16 cellular contexts compared by ENCODE assay signal in the genomic region with DNA sequence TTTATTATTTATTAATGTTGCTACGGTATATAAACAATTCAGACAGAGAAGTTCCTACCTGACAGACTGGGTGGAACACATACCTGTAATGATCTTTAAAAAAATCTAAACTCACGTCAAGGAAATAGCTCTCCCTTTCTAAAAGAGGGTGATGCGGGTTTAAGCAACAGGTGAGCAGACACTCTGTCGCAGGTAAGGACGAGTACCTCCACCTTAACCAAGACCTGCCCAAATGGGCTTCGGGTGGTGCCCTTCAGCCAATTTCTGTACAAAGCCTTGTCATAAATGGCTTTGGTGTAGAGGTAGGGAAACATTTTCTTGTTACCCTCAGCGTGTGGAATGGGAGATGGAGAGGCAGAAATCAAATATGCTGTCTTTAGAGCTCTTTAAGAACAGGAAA.
"Had no signal": no experiment of that assay in that cellular context is flagged by ENCODE, and none has a peak within 500 bp of the region (broad histone marks: within the 10 kb centered on the region; RNA-seq: fewer than 3 reads in every experiment).

No MANE protein-coding gene starts in this region.

- ATAC-seq: natural killer cell had no signal

- H3K27ac Mint-ChIP-seq: activated naive CD4-positive, alpha-beta T cell treated with anti-CD3 and anti-CD28 coated beads, Interleukin-2, amount 10 ng/mL, durations not matched to agents 7 days and 5 days; activated T-helper 2 cell treated with anti-CD3 and anti-CD28 coated beads, Interferon-gamma antibody, Interleukin-2, Interleukin-4, amounts not matched to agents 10 μg/mL and 5 μg/mL and 100 μg/mL, durations not matched to agents 14 hours and 24 hours and 36 hours; natural killer cell had no signal

- DNase-seq: activated naive CD4-positive, alpha-beta T cell treated with anti-CD3 and anti-CD28 coated beads, Interleukin-2, amount 10 ng/mL, durations not matched to agents 7 days and 5 days; dermis blood vessel endothelial cell; effector memory CD4-positive, alpha-beta T cell; esophagus squamous epithelium; immature natural killer cell; kidney glomerular epithelial cell; natural killer cell; posterior cingulate gyrus; stimulated activated CD4-positive, alpha-beta T cell treated with anti-CD3 and anti-CD28 coated beads, Interleukin-12 subunit alpha, Interleukin-12 subunit beta, amount 100 ng/mL, for 4 hours; stimulated activated CD4-positive, alpha-beta T cell treated with anti-CD3 and anti-CD28 coated beads, Interleukin-1b, Interleukin-23, amount 100 ng/mL, for 48 hours; stimulated activated CD8-positive, alpha-beta memory T cell treated with anti-CD3 and anti-CD28 coated beads, Interleukin-4, amount 100 ng/mL, for 48 hours; stimulated activated naive CD4-positive, alpha-beta T cell treated with Interleukin-2 at 50 U/mL for 16 hours; T1000; thyroid gland; uterus had no signal

- H3K9me3 Mint-ChIP-seq: activated naive CD4-positive, alpha-beta T cell treated with anti-CD3 and anti-CD28 coated beads, Interleukin-2, amount 10 ng/mL, durations not matched to agents 7 days and 5 days; activated T-helper 2 cell treated with anti-CD3 and anti-CD28 coated beads, Interferon-gamma antibody, Interleukin-2, Interleukin-4, amounts not matched to agents 10 μg/mL and 5 μg/mL and 100 μg/mL, durations not matched to agents 14 hours and 24 hours and 36 hours; immature natural killer cell had no signal

- H3K4me1 ChIP-seq: uterus had no signal

- H3K27ac ChIP-seq: thyroid gland, uterus had no signal

- H3K4me3 Mint-ChIP-seq: activated naive CD4-positive, alpha-beta T cell treated with anti-CD3 and anti-CD28 coated beads, Interleukin-2, amount 10 ng/mL, durations not matched to agents 7 days and 5 days; immature natural killer cell; natural killer cell had no signal

- H3K36me3 Mint-ChIP-seq: immature natural killer cell, natural killer cell had no signal

- H3K27me3 ChIP-seq: esophagus squamous epithelium, thyroid gland, uterus had no signal

- H3K27me3 Mint-ChIP-seq: activated naive CD4-positive, alpha-beta T cell treated with anti-CD3 and anti-CD28 coated beads, Interleukin-2, amount 10 ng/mL, durations not matched to agents 7 days and 5 days had no signal

- H3K4me3 ChIP-seq: esophagus squamous epithelium, thyroid gland, uterus had no signal

- H3K36me3 ChIP-seq: thyroid gland, uterus had no signal

- H3K9me3 ChIP-seq: esophagus squamous epithelium, thyroid gland, uterus had no signal
